27 cellular contexts compared by ENCODE assay signal in genomic region chr9:133441571-133441970, GRCh38.
"Had no signal": no experiment of that assay in that cellular context is flagged by ENCODE, and none has a peak within 500 bp of the region (broad histone marks: within the 10 kb centered on the region; RNA-seq: fewer than 3 reads in every experiment).

No MANE protein-coding gene starts in this region.

- H3K27me3 Mint-ChIP-seq: activated naive CD8-positive, alpha-beta T cell treated with anti-CD3 and anti-CD28 coated beads for 36 hours; naive thymus-derived CD4-positive, alpha-beta T cell had no signal

- DNase-seq: activated CD4-positive, alpha-beta T cell treated with anti-CD3 and anti-CD28 coated beads for 48 hours; activated CD4-positive, alpha-beta T cell treated with anti-CD3 and anti-CD28 coated beads, Interleukin-2, amount 50 U/mL, for 48 hours; activated CD8-positive, alpha-beta memory T cell treated with anti-CD3 and anti-CD28 coated beads for 24 hours; activated effector memory CD4-positive, alpha-beta T cell treated with Interleukin-2 at 50 U/mL for 16 hours; activated naive CD4-positive, alpha-beta T cell treated with anti-CD3 and anti-CD28 coated beads for 36 hours; activated naive CD8-positive, alpha-beta T cell treated with anti-CD3 and anti-CD28 coated beads for 36 hours; adrenal gland; aorta; brain microvascular endothelial cell; cortex of kidney; effector memory CD8-positive, alpha-beta T cell; head of caudate nucleus; hypothalamus; immature natural killer cell; kidney; left colon; mammary epithelial cell; naive thymus-derived CD4-positive, alpha-beta T cell; right lobe of liver; stimulated activated CD4-positive, alpha-beta T cell treated with anti-CD3 and anti-CD28 coated beads, Interleukin-12 subunit alpha, Interleukin-12 subunit beta, amount 100 ng/mL, for 4 hours; stimulated activated CD4-positive, alpha-beta T cell treated with anti-CD3 and anti-CD28 coated beads, Interleukin-4, amount 100 ng/mL, for 1 hour; stomach had no signal

- H3K9me3 Mint-ChIP-seq: activated naive CD4-positive, alpha-beta T cell treated with anti-CD3 and anti-CD28 coated beads for 36 hours; activated naive CD8-positive, alpha-beta T cell treated with anti-CD3 and anti-CD28 coated beads for 36 hours; effector memory CD8-positive, alpha-beta T cell; immature natural killer cell; mesothelial cell of epicardium; naive thymus-derived CD4-positive, alpha-beta T cell had no signal

- H3K4me3 ChIP-seq: adrenal gland, gastroesophageal sphincter, right lobe of liver, stomach, suprapubic skin, tibial nerve had no signal

- H3K4me3 Mint-ChIP-seq: activated naive CD4-positive, alpha-beta T cell treated with anti-CD3 and anti-CD28 coated beads for 36 hours; activated naive CD8-positive, alpha-beta T cell treated with anti-CD3 and anti-CD28 coated beads for 36 hours; effector memory CD8-positive, alpha-beta T cell; immature natural killer cell; mesothelial cell of epicardium had no signal

- ATAC-seq: activated CD4-positive, CD25-positive, alpha-beta regulatory T cell treated with anti-CD3 and anti-CD28 coated beads, Interleukin-2, amount 50 U/mL, for 24 hours; gastroesophageal sphincter; left colon; right lobe of liver had no signal

- H3K4me1 ChIP-seq: adrenal gland, gastroesophageal sphincter, right lobe of liver, stomach, suprapubic skin, tibial nerve had no signal

- H3K27ac Mint-ChIP-seq: activated naive CD4-positive, alpha-beta T cell treated with anti-CD3 and anti-CD28 coated beads for 36 hours; activated naive CD8-positive, alpha-beta T cell treated with anti-CD3 and anti-CD28 coated beads for 36 hours; immature natural killer cell; mesothelial cell of epicardium; naive thymus-derived CD4-positive, alpha-beta T cell had no signal

- H3K27me3 ChIP-seq: adrenal gland, gastroesophageal sphincter, right lobe of liver, stomach, suprapubic skin, tibial nerve had no signal

- H3K4me1 Mint-ChIP-seq: immature natural killer cell, mesothelial cell of epicardium had no signal

- H3K9me3 ChIP-seq: adrenal gland, gastroesophageal sphincter, right lobe of liver, stomach, suprapubic skin, tibial nerve had no signal

- H3K36me3 Mint-ChIP-seq: activated naive CD8-positive, alpha-beta T cell treated with anti-CD3 and anti-CD28 coated beads for 36 hours; immature natural killer cell; mesothelial cell of epicardium; naive thymus-derived CD4-positive, alpha-beta T cell had no signal

- H3K27ac ChIP-seq: adrenal gland, brain microvascular endothelial cell, gastroesophageal sphincter, right lobe of liver, stomach, suprapubic skin, tibial nerve had no signal

- H3K36me3 ChIP-seq: adrenal gland, brain microvascular endothelial cell, gastroesophageal sphincter, right lobe of liver, suprapubic skin had no signal
